ENCODE assay signal across 2 cellular contexts in the genomic region with DNA sequence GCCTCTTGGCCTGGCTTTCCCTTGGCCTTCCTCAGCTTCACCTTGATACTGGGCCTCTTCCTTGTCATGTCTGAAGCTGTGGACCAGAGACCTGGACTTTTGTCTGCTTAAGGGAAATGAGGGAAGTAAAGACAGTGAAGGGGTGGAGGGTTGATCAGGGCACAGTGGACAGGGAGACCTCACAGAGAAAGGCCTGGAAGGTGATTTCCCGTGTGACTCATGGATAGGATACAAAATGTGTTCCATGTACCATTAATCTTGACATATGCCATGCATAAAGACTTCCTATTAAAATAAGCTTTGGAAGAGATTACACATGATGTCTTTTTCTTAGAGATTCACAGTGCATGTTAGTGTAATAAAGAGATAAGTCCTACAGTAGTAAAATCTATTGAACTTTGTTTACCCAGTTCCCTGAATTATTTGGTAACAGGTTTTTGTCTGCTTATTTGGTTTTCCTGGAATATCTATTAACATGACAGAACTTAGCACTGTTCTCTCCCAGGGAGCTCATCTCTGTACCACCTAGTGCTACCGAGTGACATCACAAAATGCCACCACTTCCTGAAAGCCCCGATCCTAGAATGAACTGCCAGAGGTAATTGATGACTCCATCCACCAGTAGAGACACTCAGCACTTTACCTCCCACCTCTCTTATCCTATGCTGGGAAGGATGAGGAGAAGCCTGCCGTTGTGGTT.
TF ChIP-seq lines count a peak whose summit lies in the region.

No MANE protein-coding gene starts in this region.

TF ChIP-seq in HEK293T, 16 proteins besides CTCF, POLR2A, EP300 and RAD21:
- TF ChIP-seq FOXA1 (IDR thresholded peaks at IDR 0.05): no peak
- TF ChIP-seq, protein P1, sequence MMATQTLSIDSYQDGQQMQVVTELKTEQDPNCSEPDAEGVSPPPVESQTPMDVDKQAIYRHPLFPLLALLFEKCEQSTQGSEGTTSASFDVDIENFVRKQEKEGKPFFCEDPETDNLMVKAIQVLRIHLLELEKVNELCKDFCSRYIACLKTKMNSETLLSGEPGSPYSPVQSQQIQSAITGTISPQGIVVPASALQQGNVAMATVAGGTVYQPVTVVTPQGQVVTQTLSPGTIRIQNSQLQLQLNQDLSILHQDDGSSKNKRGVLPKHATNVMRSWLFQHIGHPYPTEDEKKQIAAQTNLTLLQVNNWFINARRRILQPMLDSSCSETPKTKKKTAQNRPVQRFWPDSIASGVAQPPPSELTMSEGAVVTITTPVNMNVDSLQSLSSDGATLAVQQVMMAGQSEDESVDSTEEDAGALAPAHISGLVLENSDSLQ (IDR thresholded peaks at IDR 0.05): peak; percentile 74
- no peak for TF ChIP-seq FOXK2 (IDR thresholded peaks at IDR 0.05)
TF ChIP-seq in HEK293T: peak in this region for 1.

TF ChIP-seq in K562, 482 proteins besides CTCF, POLR2A, EP300 and RAD21:
- TF ChIP-seq MYBL2 (IDR thresholded peaks at IDR 0.05; ENCODE audit: low read depth) (no peak), MYBL2 (CRISPR knock-in tag; IDR thresholded peaks at IDR 0.05; ENCODE audit: borderline replicate concordance) (no peak), ELF1 (tag; IDR thresholded peaks at IDR 0.05) (0 out of 2 replicates have a peak, but pooled peaks have one; percentile 21), EZH2 (IDR thresholded peaks at IDR 0.05; ENCODE audit: borderline replicate concordance, low read depth, low read length) (no peak), NFYB (IDR thresholded peaks at IDR 0.05; ENCODE audit: extremely low read depth, insufficient read length) (peak; percentile 8), MEIS2 (IDR thresholded peaks at IDR 0.05; ENCODE audit: partially characterized antibody) (peak; percentile 6), KAT7 (CRISPR knock-in tag; IDR thresholded peaks at IDR 0.05; ENCODE audit: borderline replicate concordance) (no peak), ZFP30 (CRISPR knock-in tag; IDR thresholded peaks at IDR 0.05; ENCODE audit: borderline replicate concordance) (no peak), STAT5A (IDR thresholded peaks at IDR 0.05; ENCODE audit: borderline replicate concordance, low read length) (no peak), KDM4B (IDR thresholded peaks at IDR 0.05; ENCODE audit: borderline replicate concordance in 2 of 2, low read depth in 1 of 2) (no peak)
- TF ChIP-seq, protein P2, sequence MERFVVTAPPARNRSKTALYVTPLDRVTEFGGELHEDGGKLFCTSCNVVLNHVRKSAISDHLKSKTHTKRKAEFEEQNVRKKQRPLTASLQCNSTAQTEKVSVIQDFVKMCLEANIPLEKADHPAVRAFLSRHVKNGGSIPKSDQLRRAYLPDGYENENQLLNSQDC (CRISPR knock-in tag; IDR thresholded peaks at IDR 0.05): no peak
- TF ChIP-seq, protein P3, sequence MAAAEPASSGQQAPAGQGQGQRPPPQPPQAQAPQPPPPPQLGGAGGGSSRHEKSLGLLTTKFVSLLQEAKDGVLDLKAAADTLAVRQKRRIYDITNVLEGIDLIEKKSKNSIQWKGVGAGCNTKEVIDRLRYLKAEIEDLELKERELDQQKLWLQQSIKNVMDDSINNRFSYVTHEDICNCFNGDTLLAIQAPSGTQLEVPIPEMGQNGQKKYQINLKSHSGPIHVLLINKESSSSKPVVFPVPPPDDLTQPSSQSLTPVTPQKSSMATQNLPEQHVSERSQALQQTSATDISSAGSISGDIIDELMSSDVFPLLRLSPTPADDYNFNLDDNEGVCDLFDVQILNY (CRISPR knock-in tag; IDR thresholded peaks at IDR 0.05): no peak
- TF ChIP-seq, protein P4, sequence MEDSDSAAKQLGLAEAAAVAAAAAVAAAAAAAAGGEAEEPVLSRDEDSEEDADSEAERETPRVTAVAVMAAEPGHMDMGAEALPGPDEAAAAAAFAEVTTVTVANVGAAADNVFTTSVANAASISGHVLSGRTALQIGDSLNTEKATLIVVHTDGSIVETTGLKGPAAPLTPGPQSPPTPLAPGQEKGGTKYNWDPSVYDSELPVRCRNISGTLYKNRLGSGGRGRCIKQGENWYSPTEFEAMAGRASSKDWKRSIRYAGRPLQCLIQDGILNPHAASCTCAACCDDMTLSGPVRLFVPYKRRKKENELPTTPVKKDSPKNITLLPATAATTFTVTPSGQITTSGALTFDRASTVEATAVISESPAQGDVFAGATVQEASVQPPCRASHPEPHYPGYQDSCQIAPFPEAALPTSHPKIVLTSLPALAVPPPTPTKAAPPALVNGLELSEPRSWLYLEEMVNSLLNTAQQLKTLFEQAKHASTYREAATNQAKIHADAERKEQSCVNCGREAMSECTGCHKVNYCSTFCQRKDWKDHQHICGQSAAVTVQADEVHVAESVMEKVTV (CRISPR knock-in tag; IDR thresholded peaks at IDR 0.05): no peak
- TF ChIP-seq, protein P5, sequence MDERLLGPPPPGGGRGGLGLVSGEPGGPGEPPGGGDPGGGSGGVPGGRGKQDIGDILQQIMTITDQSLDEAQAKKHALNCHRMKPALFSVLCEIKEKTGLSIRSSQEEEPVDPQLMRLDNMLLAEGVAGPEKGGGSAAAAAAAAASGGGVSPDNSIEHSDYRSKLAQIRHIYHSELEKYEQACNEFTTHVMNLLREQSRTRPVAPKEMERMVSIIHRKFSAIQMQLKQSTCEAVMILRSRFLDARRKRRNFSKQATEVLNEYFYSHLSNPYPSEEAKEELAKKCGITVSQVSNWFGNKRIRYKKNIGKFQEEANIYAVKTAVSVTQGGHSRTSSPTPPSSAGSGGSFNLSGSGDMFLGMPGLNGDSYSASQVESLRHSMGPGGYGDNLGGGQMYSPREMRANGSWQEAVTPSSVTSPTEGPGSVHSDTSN (CRISPR knock-in tag; IDR thresholded peaks at IDR 0.05; ENCODE audit: low read depth): no peak
- TF ChIP-seq, protein P5 (tag; conservative IDR thresholded peaks at IDR 0.05; ENCODE audit: low read depth): 0 out of 2 replicates have a peak, but pooled peaks have one; percentile 13
- TF ChIP-seq, protein P1 (IDR thresholded peaks at IDR 0.05): peak; percentile 80
